In genomic region chr4:25310066-25310824, GRCh38 we compare ENCODE assay signal across 9 cellular contexts. TPM values are rescaled to one million over a fixed set of nuclear protein-coding genes. Genes with fewer than 3 reads are reported as not detected.
DNase-seq lines count a peak whose midpoint lies in the region; ATAC-seq and TF ChIP-seq lines count a peak whose summit lies in the region.
"Had no signal": no experiment of that assay in that cellular context is flagged by ENCODE, and none has a peak within 500 bp of the region (broad histone marks: within the 10 kb centered on the region; RNA-seq: fewer than 3 reads in every experiment).

No MANE protein-coding gene starts in this region.

- H3K9me3 ChIP-seq in OCI-LY7 (ENCODE audit: low read length) = no peaks in the 10 kb centered on the region; the same call in 1 of the 2 replicates
- H3K9me3 ChIP-seq: left lung had no signal

- H3K4me3 ChIP-seq in OCI-LY7 (ENCODE audit: low read depth, low read length, poor library complexity, severe bottlenecking) = peak overlapping the region; percentile 53
- H3K4me3 ChIP-seq: left lung had no signal

- H3K36me3 ChIP-seq in OCI-LY7 (ENCODE audit: insufficient read depth, low read length) = peaks cover 7% of the 10 kb centered on the region; the same call in 1 of the 2 replicates

- H3K27ac Mint-ChIP-seq in naive thymus-derived CD8-positive, alpha-beta T cell = peak overlapping the region in 3 of 10 donors; percentile 17 to 38 (median 19)
- H3K27ac Mint-ChIP-seq in activated T-helper 1 cell treated with anti-CD3 and anti-CD28 coated beads, Interleukin-12 subunit alpha, Interleukin-12 subunit beta, Interleukin-2, Interleukin-4 antibody, amounts not matched to agents 30 ng/mL and 10 ng/mL and 1 ng/mL, durations not matched to agents 14 hours and 24 hours and 36 hours = no peak overlapping the region
- no peak overlapping the region for H3K27ac Mint-ChIP-seq in activated CD8-positive, alpha-beta T cell treated with anti-CD3 and anti-CD28 coated beads, Interleukin-2, amount 10 ng/mL, durations not matched to agents 7 days and 5 days

- no peaks in the 10 kb centered on the region for H3K9me2 ChIP-seq in OCI-LY7 (ENCODE audit: insufficient read depth, low read length)

- no TSS peak for BruUV-seq in OCI-LY7 (replicated peaks; lab: Mats Ljungman, UMichigan)

- H3K4me1 ChIP-seq in OCI-LY7 (ENCODE audit: insufficient read depth, low read length, poor library complexity, severe bottlenecking) = peaks cover 40% of the 10 kb centered on the region

- no peak for TF ChIP-seq CTCF in OCI-LY7 (conservative IDR thresholded peaks at IDR 0.05; ENCODE audit: low read length)

- peaks cover 16% of the 10 kb centered on the region for H3K79me2 ChIP-seq in OCI-LY7 (ENCODE audit: insufficient read depth, low read depth, low read length)

- peaks cover 0 to 18% (median 3%) of the 10 kb centered on the region in 5 donors for H3K27me3 Mint-ChIP-seq in naive thymus-derived CD8-positive, alpha-beta T cell
- peaks cover 3% of the 10 kb centered on the region for H3K27me3 Mint-ChIP-seq in activated T-helper 1 cell treated with anti-CD3 and anti-CD28 coated beads, Interleukin-12 subunit alpha, Interleukin-12 subunit beta, Interleukin-2, Interleukin-4 antibody, amounts not matched to agents 30 ng/mL and 10 ng/mL and 1 ng/mL, durations not matched to agents 14 hours and 24 hours and 36 hours (ENCODE audit: insufficient read depth)
- peaks cover 3% of the 10 kb centered on the region for H3K27me3 Mint-ChIP-seq in activated CD8-positive, alpha-beta T cell treated with anti-CD3 and anti-CD28 coated beads, Interleukin-2, amount 10 ng/mL, durations not matched to agents 7 days and 5 days (ENCODE audit: low read depth)

- H3K4me1 Mint-ChIP-seq in naive thymus-derived CD8-positive, alpha-beta T cell = peaks cover 2 to 38% (median 15%) of the 10 kb centered on the region in 4 donors
- H3K4me1 Mint-ChIP-seq in activated T-helper 1 cell treated with anti-CD3 and anti-CD28 coated beads, Interleukin-12 subunit alpha, Interleukin-12 subunit beta, Interleukin-2, Interleukin-4 antibody, amounts not matched to agents 30 ng/mL and 10 ng/mL and 1 ng/mL, durations not matched to agents 14 hours and 24 hours and 36 hours (ENCODE audit: low read depth) = peaks cover 34% of the 10 kb centered on the region
- peaks cover 28% of the 10 kb centered on the region for H3K4me1 Mint-ChIP-seq in activated CD8-positive, alpha-beta T cell treated with anti-CD3 and anti-CD28 coated beads, Interleukin-2, amount 10 ng/mL, durations not matched to agents 7 days and 5 days (ENCODE audit: low read depth)

- peaks cover 0 to 3% (median 0%) of the 10 kb centered on the region in 3 donors for H3K36me3 Mint-ChIP-seq in naive thymus-derived CD8-positive, alpha-beta T cell
- peaks cover 2% of the 10 kb centered on the region for H3K36me3 Mint-ChIP-seq in activated T-helper 1 cell treated with anti-CD3 and anti-CD28 coated beads, Interleukin-12 subunit alpha, Interleukin-12 subunit beta, Interleukin-2, Interleukin-4 antibody, amounts not matched to agents 30 ng/mL and 10 ng/mL and 1 ng/mL, durations not matched to agents 14 hours and 24 hours and 36 hours (ENCODE audit: low read depth)
- H3K36me3 Mint-ChIP-seq in activated CD8-positive, alpha-beta T cell treated with anti-CD3 and anti-CD28 coated beads, Interleukin-2, amount 10 ng/mL, durations not matched to agents 7 days and 5 days (ENCODE audit: low read depth) = peaks cover 2% of the 10 kb centered on the region

- H3K27ac ChIP-seq in OCI-LY7 (ENCODE audit: low read depth, low read length, poor library complexity, severe bottlenecking) = peak overlapping the region; percentile 69
- H3K27ac ChIP-seq: left lung had no signal

- peak overlapping the region in 1 of 10 donors; percentile 12 for H3K4me3 Mint-ChIP-seq in naive thymus-derived CD8-positive, alpha-beta T cell
- no peak overlapping the region for H3K4me3 Mint-ChIP-seq in activated T-helper 1 cell treated with anti-CD3 and anti-CD28 coated beads, Interleukin-12 subunit alpha, Interleukin-12 subunit beta, Interleukin-2, Interleukin-4 antibody, amounts not matched to agents 30 ng/mL and 10 ng/mL and 1 ng/mL, durations not matched to agents 14 hours and 24 hours and 36 hours
- H3K4me3 Mint-ChIP-seq in activated CD8-positive, alpha-beta T cell treated with anti-CD3 and anti-CD28 coated beads, Interleukin-2, amount 10 ng/mL, durations not matched to agents 7 days and 5 days = no peak overlapping the region

- H4K20me1 ChIP-seq in OCI-LY7 (ENCODE audit: insufficient read depth, low read length) = no peaks in the 10 kb centered on the region

- H3K4me2 ChIP-seq in OCI-LY7 (ENCODE audit: low read length) = peak overlapping the region; percentile 80

- H3K9me3 Mint-ChIP-seq in naive thymus-derived CD8-positive, alpha-beta T cell = no peaks in the 10 kb centered on the region
- no peaks in the 10 kb centered on the region for H3K9me3 Mint-ChIP-seq in activated T-helper 1 cell treated with anti-CD3 and anti-CD28 coated beads, Interleukin-12 subunit alpha, Interleukin-12 subunit beta, Interleukin-2, Interleukin-4 antibody, amounts not matched to agents 30 ng/mL and 10 ng/mL and 1 ng/mL, durations not matched to agents 14 hours and 24 hours and 36 hours
- no peaks in the 10 kb centered on the region for H3K9me3 Mint-ChIP-seq in activated CD8-positive, alpha-beta T cell treated with anti-CD3 and anti-CD28 coated beads, Interleukin-2, amount 10 ng/mL, durations not matched to agents 7 days and 5 days (ENCODE audit: insufficient read depth)

- peak; percentile 8 to 33 for DNase-seq in AML-193 (lab: John Stamatoyannopoulos, UW)
- DNase-seq in OCI-LY7 (ENCODE audit: low spot score) = peak; percentile 70
- no peak for DNase-seq in naive thymus-derived CD8-positive, alpha-beta T cell
- no peak for DNase-seq in activated T-helper 1 cell treated with anti-CD3 and anti-CD28 coated beads, Interleukin-12 subunit alpha, Interleukin-12 subunit beta, Interleukin-2, Interleukin-4 antibody, amounts not matched to agents 30 ng/mL and 10 ng/mL and 1 ng/mL, durations not matched to agents 14 hours and 24 hours and 36 hours (ENCODE audit: low spot score)
- no peak for DNase-seq in activated CD8-positive, alpha-beta T cell treated with anti-CD3 and anti-CD28 coated beads, Interleukin-2, amount 10 ng/mL, durations not matched to agents 7 days and 5 days
- no peak for DNase-seq in iPS-NIHi7 (ENCODE audit: extremely low spot score)
- DNase-seq: left lung had no signal

- POLR2A ChIA-PET in OCI-LY7 (lab: Charles Lee) = interaction anchor here (0.6 to 4.0 kb wide), 8 partner anchors 27 to 1955 kb away, joined by 3 to 41 read pairs (median 4); partner anchors contain the start of gene PI4K2B
- POLR2A ChIA-PET in naive thymus-derived CD8-positive, alpha-beta T cell (lab: Charles Lee) = interaction anchor here (0.7 kb wide), 1 partner anchor 23 kb away, joined by 3 read pairs; no protein-coding TSS in a partner anchor
- POLR2A ChIA-PET in activated CD8-positive, alpha-beta T cell treated with anti-CD3 and anti-CD28 coated beads, Interleukin-2, amount 10 ng/mL, durations not matched to agents 7 days and 5 days (lab: Charles Lee) = interaction anchor here (1.3 kb wide), 1 partner anchor 76 kb away, joined by 4 read pairs; the partner anchor contains the start of gene PI4K2B

- CTCF ChIA-PET in OCI-LY7 (lab: Charles Lee; ENCODE audit: unreplicated experiment) = no interaction called here
- CTCF ChIA-PET in activated CD8-positive, alpha-beta T cell treated with anti-CD3 and anti-CD28 coated beads, Interleukin-2, amount 10 ng/mL, durations not matched to agents 7 days and 5 days (lab: Charles Lee) = interaction anchor here (0.7 to 5.2 kb wide), 5 partner anchors 11 to 74 kb away, joined by 3 to 74 read pairs (median 23); partner anchors contain the start of gene PI4K2B

- ATAC-seq in GM19372 (IDR thresholded peaks at IDR 0.05; ENCODE audit: low read depth, unreplicated experiment) = peak; percentile 39
- ATAC-seq in HG03060 (IDR thresholded peaks at IDR 0.05; ENCODE audit: low read depth, unreplicated experiment) = peak; percentile 47
- ATAC-seq in naive thymus-derived CD8-positive, alpha-beta T cell = no peak
- ATAC-seq in activated CD8-positive, alpha-beta T cell treated with anti-CD3 and anti-CD28 coated beads, Interleukin-2, amount 10 ng/mL, durations not matched to agents 7 days and 5 days = no peak
- ATAC-seq: left lung had no signal

- H2AFZ ChIP-seq in OCI-LY7 (ENCODE audit: low read length) = peak overlapping the region; percentile 100

- intact Hi-C loops in OCI-LY7 (cut with micrococcal nuclease; ENCODE audit: unreplicated experiment) = no loop called here
- intact Hi-C loops in activated T-helper 1 cell treated with anti-CD3 and anti-CD28 coated beads, Interleukin-12 subunit alpha, Interleukin-12 subunit beta, Interleukin-2, Interleukin-4 antibody, amounts not matched to agents 30 ng/mL and 10 ng/mL and 1 ng/mL, durations not matched to agents 14 hours and 24 hours and 36 hours (cut with micrococcal nuclease) = loop anchor here (5.0 to 10.0 kb wide), 2 partner anchors 552 to 1565 kb away; partner anchors contain the start of gene SEL1L3

RNA-seq across cellular contexts. Expression of gene ZCCHC4, which starts 2.3 kb away (rescaled TPM):
- 12.4 and 14.9 TPM in 2 replicates for total RNA-seq in OCI-LY7 (2014; rRNA removed; shearing (Covaris generic))
- 15.2 and 15.5 TPM in 2 replicates for total RNA-seq in OCI-LY7 (2022)
- 10 to 100 TPM; 14.0 to 14.6 TPM for total RNA-seq in naive thymus-derived CD8-positive, alpha-beta T cell
- polyA plus RNA-seq in naive thymus-derived CD8-positive, alpha-beta T cell = 10 to 100 TPM in 1 of 3 donors, 1 to 10 TPM in 2; 5.9 to 10.4 (median 6.3) TPM
- total RNA-seq in activated T-helper 1 cell treated with anti-CD3 and anti-CD28 coated beads, Interleukin-12 subunit alpha, Interleukin-12 subunit beta, Interleukin-2, Interleukin-4 antibody, amounts not matched to agents 30 ng/mL and 10 ng/mL and 1 ng/mL, durations not matched to agents 14 hours and 24 hours and 36 hours = 13.5 and 15.3 TPM in 2 replicates
- total RNA-seq in activated CD8-positive, alpha-beta T cell treated with anti-CD3 and anti-CD28 coated beads, Interleukin-2, amount 10 ng/mL, durations not matched to agents 7 days and 5 days = 10 to 100 TPM; 11.3 to 11.4 TPM

Comparison
In these comparisons a context has a peak if more than half of its experiments do, and no peak if none do; other contexts are left out.
1. DNase-seq: peak in AML-193 (2 of 2) and OCI-LY7 (single experiment); none in naive thymus-derived CD8-positive, alpha-beta T cell (0 of 10), activated T-helper 1 cell treated with anti-CD3 and anti-CD28 coated beads, Interleukin-12 subunit alpha, Interleukin-12 subunit beta, Interleukin-2, Interleukin-4 antibody, amounts not matched to agents 30 ng/mL and 10 ng/mL and 1 ng/mL, durations not matched to agents 14 hours and 24 hours and 36 hours (single experiment), activated CD8-positive, alpha-beta T cell treated with anti-CD3 and anti-CD28 coated beads, Interleukin-2, amount 10 ng/mL, durations not matched to agents 7 days and 5 days (single experiment) and iPS-NIHi7 (single experiment).
2. ATAC-seq: peak in GM19372 (single experiment) and HG03060 (single experiment); none in naive thymus-derived CD8-positive, alpha-beta T cell (0 of 2) and activated CD8-positive, alpha-beta T cell treated with anti-CD3 and anti-CD28 coated beads, Interleukin-2, amount 10 ng/mL, durations not matched to agents 7 days and 5 days (single experiment).